1 cellular context compared by ENCODE assay signal in genomic region chrX:154431321-154431720, GRCh38.
TF ChIP-seq lines count a peak whose summit lies in the region.

No MANE protein-coding gene starts in this region.

TF ChIP-seq in endothelial cell of umbilical vein, 7 proteins besides CTCF, POLR2A, EP300 and RAD21:
- TF ChIP-seq JUN (IDR thresholded peaks at IDR 0.05; ENCODE audit: borderline replicate concordance, insufficient read depth, insufficient read length, low read depth) = no peak
- no peak for TF ChIP-seq EZH2 (IDR thresholded peaks at IDR 0.05; ENCODE audit: borderline replicate concordance, low read depth, low read length, severe bottlenecking)
- no peak for TF ChIP-seq MYC (IDR thresholded peaks at IDR 0.05; ENCODE audit: low read depth, low read length)
TF ChIP-seq in endothelial cell of umbilical vein: peak in this region for 0.
